In genomic region chr1:45793942-45794604, GRCh38 we compare ENCODE assay signal across 16 cellular contexts. TPM values are rescaled to one million over a fixed set of nuclear protein-coding genes. Genes with fewer than 3 reads are reported as not detected.
DNase-seq lines count a peak whose midpoint lies in the region; ATAC-seq, FAIRE-seq and TF ChIP-seq lines count a peak whose summit lies in the region.
"Had no signal": no experiment of that assay in that cellular context is flagged by ENCODE, and none has a peak within 500 bp of the region (broad histone marks: within the 10 kb centered on the region; RNA-seq: fewer than 3 reads in every experiment).

No MANE protein-coding gene starts in this region.

- TF ChIP-seq POLR2A in K562 (conservative IDR thresholded peaks at IDR 0.05) = no peak

- TF ChIP-seq RAD21 in K562 (CRISPR knock-in tag; conservative IDR thresholded peaks at IDR 0.05 in 1 of 2, IDR thresholded peaks at IDR 0.05 in 1 of 2) = no peak; a peak in 1 of 4 replicates

- in situ Hi-C loops in K562 (cut with MboI) = no loop called here

- H3K4me3 ChIP-seq in K562 = no peak overlapping the region
- H3K4me3 ChIP-seq: ascending aorta, spleen had no signal

- TF ChIP-seq CTCF in K562 (IDR thresholded peaks at IDR 0.05 in 2 of 3, conservative IDR thresholded peaks at IDR 0.05 in 1 of 3; ENCODE audit: insufficient read depth in 2 of 3, low read depth in 1 of 3, low read length in 3 of 3) (no peak), natural killer cell (IDR thresholded peaks at IDR 0.05) (no peak)

- H3K79me2 ChIP-seq in K562 (ENCODE audit: control insufficient read depth, insufficient read depth, low read length) = no peaks in the 10 kb centered on the region

- intact Hi-C loops in K562 (cut with micrococcal nuclease) = no loop called here
- intact Hi-C loops in activated CD4-positive, alpha-beta memory T cell treated with anti-CD3 and anti-CD28 coated beads for 36 hours (cut with micrococcal nuclease) = no loop called here
- intact Hi-C loops in natural killer cell (cut with micrococcal nuclease) = no loop called here

- no TSS peak for BruUV-seq in K562 (replicated peaks; lab: Mats Ljungman, UMichigan)

- H3K27me3 Mint-ChIP-seq in activated CD4-positive, alpha-beta memory T cell treated with anti-CD3 and anti-CD28 coated beads for 36 hours = peaks cover 4% of the 10 kb centered on the region
- peaks cover 3 to 17% of the 10 kb centered on the region in 2 donors for H3K27me3 Mint-ChIP-seq in natural killer cell (ENCODE audit: low read depth in 2 of 2)
- H3K27me3 Mint-ChIP-seq: dendritic cell treated with granulocyte-macrophage colony-stimulating factor and Interleukin-4, amounts not matched to agents 40 ng/mL and 50 ng/mL, for 4 days had no signal

- no peaks in the 10 kb centered on the region for H3K4me1 ChIP-seq in K562 (replicated peaks in 1 of 2; ENCODE audit: control insufficient read depth in 2 of 2, insufficient read depth in 2 of 2, low read length in 2 of 2)
- H3K4me1 ChIP-seq: ascending aorta, spleen had no signal

- POLR2A ChIA-PET in K562 (lab: Yijun Ruan, JAX) = no interaction called here
- POLR2A ChIA-PET in activated CD4-positive, alpha-beta memory T cell treated with anti-CD3 and anti-CD28 coated beads for 36 hours (lab: Charles Lee) = no interaction called here

- TF ChIP-seq EP300 in K562 (IDR thresholded peaks at IDR 0.05; ENCODE audit: low read length) = no peak

- no peaks in the 10 kb centered on the region for H4K20me1 ChIP-seq in K562 (replicated peaks; ENCODE audit: control insufficient read depth, insufficient read depth, low read length)

- peak overlapping the region; percentile 61 for H2AFZ ChIP-seq in K562 (ENCODE audit: low read depth, low read length)

- peak; percentile 18 for DNase-seq in DMS 273 (lab: John Stamatoyannopoulos, UW; ENCODE audit: unreplicated experiment)
- DNase-seq in DMS 273 treated with DMSO at 0.1 percent for 48 hours (lab: John Stamatoyannopoulos, UW) = no peak
- DNase-seq in NCI-H510A (lab: John Stamatoyannopoulos, UW) = peak; percentile 4
- DNase-seq in K562 (ENCODE audit: extremely low read depth in 1 of 4, low spot score in 3 of 4) = no peak
- DNase-seq in renal cortical epithelial cell (ENCODE audit: low read depth) = peak; percentile 38
- no peak for DNase-seq in activated CD4-positive, alpha-beta memory T cell treated with anti-CD3 and anti-CD28 coated beads for 36 hours
- no peak for DNase-seq in natural killer cell
- no peak for DNase-seq in Ammon's horn (ENCODE audit: low spot score)
- DNase-seq: GF-D8, NCI-H1105, NCI-H524 treated with DMSO at 0.1 percent for 48 hours, SHP77 treated with DMSO at 0.1 percent for 48 hours, spleen had no signal

- 47% methylated on average over 7 of the region's 7 CpGs for WGBS in K562 (ENCODE audit: insufficient coverage, low coverage, missing lambda C conversion rate)

- ATAC-seq in K562 = peak; percentile 33; the same call in 1 of the 3 replicates
- no peak for ATAC-seq in natural killer cell

- no peaks in the 10 kb centered on the region for H3K9me3 ChIP-seq in K562 (replicated peaks; ENCODE audit: control insufficient read depth, insufficient read depth, low read depth, low read length)
- H3K9me3 ChIP-seq: ascending aorta, spleen had no signal

- H3K27ac Mint-ChIP-seq in activated CD4-positive, alpha-beta memory T cell treated with anti-CD3 and anti-CD28 coated beads for 36 hours = no peak overlapping the region
- H3K27ac Mint-ChIP-seq in natural killer cell = no peak overlapping the region

- no peaks in the 10 kb centered on the region for H3K27me3 ChIP-seq in K562 (ENCODE audit: control insufficient read depth in 2 of 2, insufficient read depth in 2 of 2, low read length in 2 of 2)
- H3K27me3 ChIP-seq: ascending aorta had no signal

- no peaks in the 10 kb centered on the region for H3K36me3 Mint-ChIP-seq in activated CD4-positive, alpha-beta memory T cell treated with anti-CD3 and anti-CD28 coated beads for 36 hours
- H3K36me3 Mint-ChIP-seq in natural killer cell = no peaks in the 10 kb centered on the region

- no peak overlapping the region for H3K27ac ChIP-seq in K562 (ENCODE audit: extremely low read depth, low read depth, low read length)
- H3K27ac ChIP-seq: 22Rv1, ascending aorta, spleen had no signal

- no peaks in the 10 kb centered on the region for H3K4me1 Mint-ChIP-seq in activated CD4-positive, alpha-beta memory T cell treated with anti-CD3 and anti-CD28 coated beads for 36 hours (ENCODE audit: low read depth)
- H3K4me1 Mint-ChIP-seq in natural killer cell = no peaks in the 10 kb centered on the region

- no peak overlapping the region for H3K4me3 Mint-ChIP-seq in activated CD4-positive, alpha-beta memory T cell treated with anti-CD3 and anti-CD28 coated beads for 36 hours
- H3K4me3 Mint-ChIP-seq in natural killer cell = no peak overlapping the region
- H3K4me3 Mint-ChIP-seq: dendritic cell treated with granulocyte-macrophage colony-stimulating factor and Interleukin-4, amounts not matched to agents 40 ng/mL and 50 ng/mL, for 4 days had no signal

- H3K9ac ChIP-seq in K562 (ENCODE audit: insufficient read depth in 1 of 2, low read depth in 2 of 2, low read length in 2 of 2) = no peak overlapping the region

- no peak overlapping the region for H3K4me2 ChIP-seq in K562 (ENCODE audit: insufficient read depth, low read length)

- H3K9me3 Mint-ChIP-seq in activated CD4-positive, alpha-beta memory T cell treated with anti-CD3 and anti-CD28 coated beads for 36 hours = no peaks in the 10 kb centered on the region
- H3K9me3 Mint-ChIP-seq in natural killer cell = no peaks in the 10 kb centered on the region
- H3K9me3 Mint-ChIP-seq: dendritic cell treated with granulocyte-macrophage colony-stimulating factor and Interleukin-4, amounts not matched to agents 40 ng/mL and 50 ng/mL, for 4 days had no signal

- CTCF ChIA-PET in K562 (lab: Yijun Ruan, JAX; ENCODE audit: low intra/inter-chr PET ratio) = no interaction called here
- CTCF ChIA-PET in activated CD4-positive, alpha-beta memory T cell treated with anti-CD3 and anti-CD28 coated beads for 36 hours (lab: Charles Lee) = interaction anchor here (0.7 kb wide), 1 partner anchor 225 kb away, joined by 3 read pairs; no protein-coding TSS in a partner anchor

- peak; percentile 15 for FAIRE-seq in K562 (lab: Jason Lieb, UNC)

- no peaks in the 10 kb centered on the region for H3K9me1 ChIP-seq in K562 (ENCODE audit: control insufficient read depth, insufficient read depth, low read length)

- H3K36me3 ChIP-seq in K562 (ENCODE audit: control insufficient read depth, insufficient read depth, low read length) = no peaks in the 10 kb centered on the region
- H3K36me3 ChIP-seq: ascending aorta, spleen had no signal

RNA-seq across cellular contexts. Expression of gene MAST2, which starts 9.3 kb away (rescaled TPM):
- 162 and 219 TPM in 2 replicates for total RNA-seq in K562 (2011; cell fraction: chromatin; rRNA removed; ENCODE audit: low replicate concordance)
- 110 and 115 TPM in 2 replicates for total RNA-seq in K562 (2011; cell fraction: nucleolus; rRNA removed)
- 90.7 and 93.5 TPM in 2 replicates for total RNA-seq in K562 (2011; cell fraction: nucleoplasm; rRNA removed)
- total RNA-seq in K562 (2014; rRNA removed) (17.2 and 22.6 TPM in 2 replicates), K562 (2014; rRNA removed; fragmentation: Illumina TruSeq; extraction: Trizol) (12.5 and 13.1 TPM in 2 replicates), K562 (2015; rRNA removed; fragmentation: Illumina TruSeq; extraction: Trizol) (18.4 and 19.2 TPM in 2 replicates), K562 (2021) (32.0 and 32.7 TPM in 2 replicates), renal cortical epithelial cell (8.2 and 24.8 TPM in 2 replicates), natural killer cell (10 to 100 TPM; 25.3 to 28.6 (median 27.9) TPM)
- polyA plus RNA-seq in K562 (2011; rRNA removed) (17.8 and 22.9 TPM in 2 replicates), K562 (2014; fragmentation: Illumina TruSeq; extraction: Trizol) (26.2 and 27.9 TPM in 2 replicates), K562 (2014; fragmentation: Nextera tagmentation; extraction: Ambion mirVana) (1 to 10 TPM in 1 of 2 experiments, under 1 TPM in 1; 0.73 to 1.1 TPM), K562 (2014; rRNA removed) (27.5 and 29.6 TPM in 2 replicates)
- polyA plus RNA-seq in K562 (2011; cell fraction: cytosol; rRNA removed) = 15.5 and 20.8 TPM in 2 replicates
- 90.4 and 97.4 TPM in 2 replicates for polyA plus RNA-seq in K562 (2011; cell fraction: nucleus; rRNA removed)
- 25.5 and 27.5 TPM in 2 replicates for polyA plus RNA-seq in K562 (2012)
- polyA minus RNA-seq in K562 (2011; rRNA and poly(A)+ RNA removed) = 32.3 and 35.5 TPM in 2 replicates
- 25.9 and 33.2 TPM in 2 replicates for polyA minus RNA-seq in K562 (2011; cell fraction: cytosol; rRNA and poly(A)+ RNA removed)
- polyA minus RNA-seq in K562 (2011; cell fraction: nucleus; rRNA and poly(A)+ RNA removed) = 45.5 and 68.9 TPM in 2 replicates
- 10 to 100 TPM; 25.1 to 26.6 TPM for total RNA-seq in activated CD4-positive, alpha-beta memory T cell treated with anti-CD3 and anti-CD28 coated beads for 36 hours

RNA-seq across cellular contexts. Expression of gene IPP, which starts 43.6 kb away (rescaled TPM):
- 11.4 and 25.7 TPM in 2 replicates for total RNA-seq in K562 (2011; cell fraction: chromatin; rRNA removed; ENCODE audit: low replicate concordance)
- total RNA-seq in K562 (2011; cell fraction: nucleolus; rRNA removed) = 5.3 and 7.0 TPM in 2 replicates
- 13.2 and 17.9 TPM in 2 replicates for total RNA-seq in K562 (2011; cell fraction: nucleoplasm; rRNA removed)
- total RNA-seq in K562 (2014; rRNA removed) = 5.7 and 7.5 TPM in 2 replicates
- 9.7 and 13.6 TPM in 2 replicates for total RNA-seq in K562 (2014; rRNA removed; fragmentation: Illumina TruSeq; extraction: Trizol)
- 6.9 and 8.3 TPM in 2 replicates for total RNA-seq in K562 (2015; rRNA removed; fragmentation: Illumina TruSeq; extraction: Trizol)
- 11.8 and 15.1 TPM in 2 replicates for total RNA-seq in K562 (2021)
- 8.6 and 14.7 TPM in 2 replicates for polyA plus RNA-seq in K562 (2011; rRNA removed)
- 1.9 and 4.5 TPM in 2 replicates for polyA plus RNA-seq in K562 (2011; cell fraction: cytosol; rRNA removed)
- 3.1 TPM in 2 replicates for polyA plus RNA-seq in K562 (2011; cell fraction: nucleus; rRNA removed)
- 8.1 and 11.6 TPM in 2 replicates for polyA plus RNA-seq in K562 (2012)
- polyA plus RNA-seq in K562 (2014; fragmentation: Illumina TruSeq; extraction: Trizol) = 7.2 and 7.5 TPM in 2 replicates
- 10 to 100 TPM; 13.5 to 15.1 TPM for polyA plus RNA-seq in K562 (2014; fragmentation: Nextera tagmentation; extraction: Ambion mirVana)
- 5.6 and 6.9 TPM in 2 replicates for polyA plus RNA-seq in K562 (2014; rRNA removed)
- polyA minus RNA-seq in K562 (2011; rRNA and poly(A)+ RNA removed) = 16.4 and 21.4 TPM in 2 replicates
- polyA minus RNA-seq in K562 (2011; cell fraction: cytosol; rRNA and poly(A)+ RNA removed) = 2.8 and 6.7 TPM in 2 replicates
- 2.4 and 3.7 TPM in 2 replicates for polyA minus RNA-seq in K562 (2011; cell fraction: nucleus; rRNA and poly(A)+ RNA removed)
- total RNA-seq in renal cortical epithelial cell = 8.2 and 18.4 TPM in 2 replicates
- total RNA-seq in activated CD4-positive, alpha-beta memory T cell treated with anti-CD3 and anti-CD28 coated beads for 36 hours = 10 to 100 TPM; 21.4 to 22.9 TPM
- total RNA-seq in natural killer cell = 10 to 100 TPM; 15.3 to 20.8 (median 19.1) TPM

Comparison
In these comparisons a context has a peak if more than half of its experiments do, and no peak if none do; other contexts are left out.
1. DNase-seq: peak in DMS 273 (single experiment), NCI-H510A (single experiment) and renal cortical epithelial cell (single experiment); none in DMS 273 treated with DMSO at 0.1 percent for 48 hours (single experiment), K562 (0 of 4), activated CD4-positive, alpha-beta memory T cell treated with anti-CD3 and anti-CD28 coated beads for 36 hours (single experiment), natural killer cell (single experiment) and Ammon's horn (single experiment).